8 cellular contexts compared by ENCODE assay signal in the genomic region with DNA sequence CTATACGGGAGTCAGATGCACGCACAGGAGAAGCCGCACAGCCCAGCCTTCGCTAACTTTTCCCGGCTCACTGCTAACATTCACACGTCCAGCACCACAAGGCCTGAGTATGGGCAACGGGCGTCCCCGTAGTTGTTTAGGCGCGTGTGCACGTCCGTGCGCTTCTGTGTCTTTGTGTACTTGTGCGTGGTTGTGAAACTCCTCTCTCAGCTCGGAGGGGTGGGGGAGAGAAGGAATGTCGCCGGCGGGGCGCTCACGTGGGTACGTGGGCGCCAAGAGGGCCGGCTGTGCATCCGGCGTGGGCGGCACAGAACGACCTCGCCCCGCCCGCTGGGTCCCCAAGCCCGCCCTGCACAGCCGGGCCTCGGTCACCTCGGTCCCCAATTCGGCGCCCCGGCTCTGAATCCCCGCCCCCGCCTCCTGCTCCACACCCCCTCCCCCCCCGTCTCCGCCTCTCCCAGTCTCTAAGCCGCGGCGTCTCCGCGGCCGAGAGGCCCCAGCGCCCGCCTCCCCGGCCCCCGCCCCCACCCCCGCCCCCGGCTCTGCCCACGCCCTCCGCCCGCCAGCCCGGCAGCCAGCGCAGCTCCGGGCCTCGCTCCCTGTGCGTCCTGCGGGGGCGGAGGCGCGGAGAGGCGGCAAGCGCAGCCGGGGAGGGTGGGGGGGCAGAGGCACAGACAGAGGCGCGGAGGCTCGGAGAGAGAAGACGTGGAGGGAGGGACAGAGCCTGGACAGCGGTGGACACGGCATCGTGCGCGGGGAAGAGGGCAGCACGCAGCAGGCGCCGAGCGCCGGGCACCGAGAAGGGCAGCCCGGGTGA. TPM values are rescaled to one million over a fixed set of nuclear protein-coding genes. Genes with fewer than 3 reads are reported as not detected.
DNase-seq lines count a peak whose midpoint lies in the region; ATAC-seq and FAIRE-seq lines count a peak whose summit lies in the region.

A gene with protein sequence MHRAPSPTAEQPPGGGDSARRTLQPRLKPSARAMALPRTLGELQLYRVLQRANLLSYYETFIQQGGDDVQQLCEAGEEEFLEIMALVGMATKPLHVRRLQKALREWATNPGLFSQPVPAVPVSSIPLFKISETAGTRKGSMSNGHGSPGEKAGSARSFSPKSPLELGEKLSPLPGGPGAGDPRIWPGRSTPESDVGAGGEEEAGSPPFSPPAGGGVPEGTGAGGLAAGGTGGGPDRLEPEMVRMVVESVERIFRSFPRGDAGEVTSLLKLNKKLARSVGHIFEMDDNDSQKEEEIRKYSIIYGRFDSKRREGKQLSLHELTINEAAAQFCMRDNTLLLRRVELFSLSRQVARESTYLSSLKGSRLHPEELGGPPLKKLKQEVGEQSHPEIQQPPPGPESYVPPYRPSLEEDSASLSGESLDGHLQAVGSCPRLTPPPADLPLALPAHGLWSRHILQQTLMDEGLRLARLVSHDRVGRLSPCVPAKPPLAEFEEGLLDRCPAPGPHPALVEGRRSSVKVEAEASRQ (plus strand): TSS at position 673 of the 817 bp plus-strand sequence. CDS start 158 bp downstream, outside the sequence.

- peaks cover 4% of the 10 kb centered on the region for H3K4me1 ChIP-seq in right cardiac atrium (ENCODE audit: control insufficient read depth, insufficient read depth, low read length)

- intact Hi-C loops in T-helper 2 cell treated with Interferon-gamma antibody and Interleukin-4, amounts not matched to agents 100 ng/mL and 5 ng/mL, for 36 hours (cut with micrococcal nuclease), result loop anchor here (1.0 to 5.0 kb wide), 7 partner anchors 10 to 664 kb away; a partner anchor contains a TSS
- intact Hi-C loops in right cardiac atrium (cut with DNase I), result no loop called here

- FAIRE-seq in urothelium cell line (lab: Jason Lieb, UNC), result no peak

- H3K27ac ChIP-seq in right cardiac atrium (ENCODE audit: low read length), result peak within 1 kb of the TSS; percentile 100

- peak; percentile 29 for ATAC-seq in GM18499 (IDR thresholded peaks at IDR 0.05; ENCODE audit: insufficient read depth, unreplicated experiment)
- ATAC-seq in HG02885 (IDR thresholded peaks at IDR 0.05; ENCODE audit: poor library complexity, unreplicated experiment), result peak; percentile 57
- ATAC-seq in right cardiac atrium, result peak; percentile 78 to 85

- no peaks in the 10 kb centered on the region for H3K9me3 ChIP-seq in right cardiac atrium (ENCODE audit: control insufficient read depth, low read length)

- H3K4me3 ChIP-seq in right cardiac atrium (ENCODE audit: low read length), result peak within 1 kb of the TSS; percentile 78

- under 1% methylated on average over 85 of the region's 85 CpGs for WGBS in right cardiac atrium

- no peaks in the 10 kb centered on the region for H3K27me3 ChIP-seq in right cardiac atrium (ENCODE audit: control insufficient read depth, insufficient read depth)

- DNase-seq in NCI-H1694 treated with DMSO at 0.1 percent for 48 hours (lab: John Stamatoyannopoulos, UW) (peak; percentile 75), anterior cingulate cortex (lab: John Stamatoyannopoulos, UW) (peak in 57 of 58 donors; percentile 47 to 93 (median 84)), right cardiac atrium (peak; percentile 97 to 99 (median 99)), putamen (ENCODE audit: low spot score) (peak; percentile 93), urothelium cell line (ENCODE audit: low spot score) (peak; percentile 93)

RNA-seq across cellular contexts. Expression of the gene that starts here (rescaled TPM):
- total RNA-seq in T-helper 2 cell treated with Interferon-gamma antibody and Interleukin-4, amounts not matched to agents 100 ng/mL and 5 ng/mL, for 36 hours, result 11.0 and 11.9 TPM in 2 replicates
- 10 to 100 TPM; 12.8 to 22.7 (median 14.7) TPM for total RNA-seq in right cardiac atrium
- 13.8 TPM for polyA plus RNA-seq in right cardiac atrium

Comparison
In these comparisons a context has a peak if more than half of its experiments do, and no peak if none do; other contexts are left out.
1. Peak in every context shown above with its lines: DNase-seq, ATAC-seq, H3K4me3 ChIP-seq and H3K27ac ChIP-seq.
2. ATAC-seq: peak in every context shown above with its lines; median percentile 82 in right cardiac atrium; 57 in HG02885; 29 in GM18499.